Comparison of ENCODE assay signal across 12 cellular contexts in genomic region chr12:16955083-16955657, GRCh38.
DNase-seq lines count a peak whose midpoint lies in the region; ATAC-seq, FAIRE-seq and TF ChIP-seq lines count a peak whose summit lies in the region.
"Had no signal": no experiment of that assay in that cellular context is flagged by ENCODE, and none has a peak within 500 bp of the region (broad histone marks: within the 10 kb centered on the region; RNA-seq: fewer than 3 reads in every experiment).

No MANE protein-coding gene starts in this region.

- peak; percentile 93 for ATAC-seq in GM19463 (IDR thresholded peaks at IDR 0.05; ENCODE audit: unreplicated experiment)
- peak; percentile 56 for ATAC-seq in HG03558 (IDR thresholded peaks at IDR 0.05; ENCODE audit: extremely low read depth, unreplicated experiment)
- ATAC-seq in HG02852 (IDR thresholded peaks at IDR 0.05; ENCODE audit: unreplicated experiment) = no peak

- no peaks in the 10 kb centered on the region for H3K27me3 ChIP-seq in bronchial epithelial cell (ENCODE audit: control insufficient read depth, insufficient read depth, low read length)
- H3K27me3 ChIP-seq: tibial nerve had no signal

- FAIRE-seq in bronchial epithelial cell (lab: Jason Lieb, UNC) = no peak
- FAIRE-seq: endothelial cell of umbilical vein had no signal

- peak; percentile 85 for DNase-seq in A172 (ENCODE audit: low spot score)
- DNase-seq in bronchial epithelial cell (ENCODE audit: low read depth) = peak; percentile 88
- DNase-seq in NCI-H69 (lab: John Stamatoyannopoulos, UW) = no peak
- DNase-seq in central memory CD4-positive, alpha-beta T cell = no peak
- DNase-seq in amygdala (lab: John Stamatoyannopoulos, UW) = no peak
- DNase-seq: DMS79 treated with DMSO at 0.1 percent for 48 hours, NCI-H345 had no signal

- H3K36me3 ChIP-seq in bronchial epithelial cell (ENCODE audit: control insufficient read depth, insufficient read depth, low read length) = no peaks in the 10 kb centered on the region
- H3K36me3 ChIP-seq: tibial nerve had no signal

- no peak for TF ChIP-seq CTCF in bronchial epithelial cell (IDR thresholded peaks at IDR 0.05; ENCODE audit: insufficient read depth, low read length, severe bottlenecking)

- H3K4me3 ChIP-seq in bronchial epithelial cell (ENCODE audit: low read depth, low read length) = no peak overlapping the region
- H3K4me3 ChIP-seq: tibial nerve had no signal

Comparison
In these comparisons a context has a peak if more than half of its experiments do, and no peak if none do; other contexts are left out.
1. DNase-seq: peak in A172 (single experiment) and bronchial epithelial cell (single experiment); none in NCI-H69 (single experiment), central memory CD4-positive, alpha-beta T cell (single experiment) and amygdala (0 of 56).